Comparison of ENCODE assay signal across 1 cellular context in genomic region chr17:51461578-51462004, GRCh38.
TF ChIP-seq lines count a peak whose summit lies in the region.

No MANE protein-coding gene starts in this region.

TF ChIP-seq in IMR-90, 13 proteins besides CTCF, POLR2A, EP300 and RAD21 (continued from another document):
- TF ChIP-seq ELK1 (IDR thresholded peaks at IDR 0.05; ENCODE audit: borderline replicate concordance, low read depth, low read length) (no peak), MXI1 (IDR thresholded peaks at IDR 0.05; ENCODE audit: borderline replicate concordance, low read depth, low read length) (no peak), CHD1 (IDR thresholded peaks at IDR 0.05; ENCODE audit: low read depth, low read length) (no peak), CEBPB (IDR thresholded peaks at IDR 0.05; ENCODE audit: low read depth, low read length) (no peak), FOS (IDR thresholded peaks at IDR 0.05; ENCODE audit: low read depth, low read length) (no peak)
